Comparison of ENCODE assay signal across 13 cellular contexts in the genomic region with DNA sequence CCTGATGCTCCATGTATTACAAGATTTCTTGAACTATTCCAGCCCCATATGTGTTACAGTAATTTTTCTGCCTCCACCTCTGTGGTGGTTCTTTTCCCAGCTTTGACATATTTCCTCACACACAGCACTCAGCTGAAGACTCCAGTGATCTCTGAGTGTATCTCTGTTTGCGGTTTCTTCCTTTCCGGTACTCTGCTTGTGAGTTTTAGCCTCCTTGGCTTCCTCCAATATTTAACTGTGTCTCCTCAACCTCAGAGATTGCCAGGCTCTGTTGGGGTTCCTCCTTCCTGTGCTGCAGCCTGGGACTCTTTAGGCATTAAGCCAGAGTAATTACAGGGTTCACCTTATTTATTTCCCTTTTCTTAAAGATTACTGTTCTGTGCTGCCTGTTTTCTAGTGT.
DNase-seq lines count a peak whose midpoint lies in the region; ATAC-seq and TF ChIP-seq lines count a peak whose summit lies in the region.
"Had no signal": no experiment of that assay in that cellular context is flagged by ENCODE, and none has a peak within 500 bp of the region (broad histone marks: within the 10 kb centered on the region; RNA-seq: fewer than 3 reads in every experiment).

No MANE protein-coding gene starts in this region.

- no peak for TF ChIP-seq CTCF in omental fat pad (IDR thresholded peaks at IDR 0.05)

- no peaks in the 10 kb centered on the region for H3K36me3 ChIP-seq in SK-N-MC (ENCODE audit: insufficient read depth, low read length)

- H3K4me3 ChIP-seq in SK-N-MC: peak overlapping the region; percentile 23; the same call in 1 of the 2 replicates
- H3K4me3 ChIP-seq: vagina had no signal

- no peak overlapping the region for H3K9ac ChIP-seq in SK-N-MC (ENCODE audit: insufficient read length)

- no peak for ATAC-seq in omental fat pad (ENCODE audit: low FRiP score)
- no peak for ATAC-seq in GM19035 (IDR thresholded peaks at IDR 0.05; ENCODE audit: unreplicated experiment)
- ATAC-seq: HCT116 had no signal

- H3K27ac ChIP-seq in SK-N-MC: peak overlapping the region; percentile 18; the same call in 1 of the 2 replicates
- H3K27ac ChIP-seq: vagina had no signal

- DNase-seq in AG08395 (ENCODE audit: low spot score): peak; percentile 8
- peak; percentile 58 for DNase-seq in GDM1 (lab: John Stamatoyannopoulos, UW)
- peak; percentile 93 for DNase-seq in SK-N-MC (ENCODE audit: low read depth, low spot score)
- DNase-seq in fibroblast of peridontal ligament (ENCODE audit: extremely low read depth): peak; percentile 19
- DNase-seq in omental fat pad (ENCODE audit: low spot score): no peak
- no peak for DNase-seq in NCI-H748 treated with DMSO at 0.1 percent for 48 hours (lab: John Stamatoyannopoulos, UW)
- no peak for DNase-seq in DMS53 (lab: John Stamatoyannopoulos, UW)
- DNase-seq: activated gamma-delta T cell, islet precursor cell, NCI-H2081 had no signal

- no peaks in the 10 kb centered on the region for H3K9me3 ChIP-seq in SK-N-MC (ENCODE audit: low read depth, low read length)
- H3K9me3 ChIP-seq: vagina had no signal

Comparison
In these comparisons a context has a peak if more than half of its experiments do, and no peak if none do; other contexts are left out.
1. DNase-seq: peak in AG08395 (single experiment), GDM1 (single experiment), SK-N-MC (single experiment) and fibroblast of peridontal ligament (single experiment); none in omental fat pad (single experiment), NCI-H748 treated with DMSO at 0.1 percent for 48 hours (single experiment) and DMS53 (single experiment).